Comparison of ENCODE assay signal across 23 cellular contexts in the genomic region with DNA sequence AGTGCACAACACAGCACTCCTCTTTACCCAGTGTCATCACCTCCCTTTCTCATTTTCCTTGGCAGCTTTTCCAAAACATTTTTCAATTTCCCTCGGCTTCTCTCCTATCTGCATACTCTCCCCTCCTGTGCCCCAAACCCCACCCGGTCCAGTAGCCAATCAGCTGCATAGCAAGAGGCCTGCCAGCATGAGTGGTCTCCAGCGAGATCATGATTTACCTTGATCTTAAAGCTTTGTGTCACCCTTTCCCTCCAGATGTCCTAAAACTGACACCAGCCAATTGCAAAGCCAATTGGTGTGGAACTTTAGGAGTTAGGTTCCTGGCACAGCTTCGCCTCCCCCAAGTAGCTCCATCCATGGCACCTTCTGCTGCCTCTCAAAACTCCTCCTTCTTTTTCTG.
"Had no signal": no experiment of that assay in that cellular context is flagged by ENCODE, and none has a peak within 500 bp of the region (broad histone marks: within the 10 kb centered on the region; RNA-seq: fewer than 3 reads in every experiment).

No MANE protein-coding gene starts in this region.

- H3K4me3 Mint-ChIP-seq: mesothelial cell of epicardium; natural killer cell; nephron progenitor cell; neural progenitor cell; stimulated activated naive B cell treated with anti-CD40 and anti-IgM and Interleukin-4, amounts not matched to agents 10 μg/mL and 1 μg/mL and 100 μg/mL, for 72 hours; stimulated activated naive CD8-positive, alpha-beta T cell treated with anti-CD3 and anti-CD28 coated beads, Interleukin-15, Interleukin-2, amounts not matched to agents 100 ng/mL and 50 ng/mL, for 24 hours had no signal

- H3K27ac Mint-ChIP-seq: mesothelial cell of epicardium; naive B cell; natural killer cell; nephron progenitor cell; progenitor cell of endocrine pancreas; stimulated activated naive B cell treated with anti-CD40 and anti-IgM and Interleukin-4, amounts not matched to agents 10 μg/mL and 1 μg/mL and 100 μg/mL, for 72 hours; stimulated activated naive CD8-positive, alpha-beta T cell treated with anti-CD3 and anti-CD28 coated beads, Interleukin-15, Interleukin-2, amounts not matched to agents 100 ng/mL and 50 ng/mL, for 24 hours had no signal

- H3K9me3 Mint-ChIP-seq: natural killer cell had no signal

- ATAC-seq: left colon; natural killer cell; right lobe of liver; stimulated activated naive B cell treated with anti-CD40 and anti-IgM and Interleukin-4, amounts not matched to agents 10 μg/mL and 1 μg/mL and 100 μg/mL, for 72 hours; upper lobe of right lung had no signal

- H3K36me3 Mint-ChIP-seq: mesothelial cell of epicardium; natural killer cell; neural progenitor cell; stimulated activated naive B cell treated with anti-CD40 and anti-IgM and Interleukin-4, amounts not matched to agents 10 μg/mL and 1 μg/mL and 100 μg/mL, for 72 hours had no signal

- H3K27me3 Mint-ChIP-seq: stimulated activated naive CD8-positive, alpha-beta T cell treated with anti-CD3 and anti-CD28 coated beads, Interleukin-15, Interleukin-2, amounts not matched to agents 100 ng/mL and 50 ng/mL, for 24 hours had no signal

- H3K4me1 Mint-ChIP-seq: naive B cell; natural killer cell; stimulated activated naive B cell treated with anti-CD40 and anti-IgM and Interleukin-4, amounts not matched to agents 10 μg/mL and 1 μg/mL and 100 μg/mL, for 72 hours had no signal

- DNase-seq: heart right ventricle; kidney glomerular epithelial cell; left colon; left ventricle myocardium inferior; mesendoderm; naive B cell; natural killer cell; nephron progenitor cell; occipital lobe; ovary; right lobe of liver; stimulated activated CD4-positive, alpha-beta T cell treated with anti-CD3 and anti-CD28 coated beads, Interleukin-12 subunit alpha, Interleukin-12 subunit beta, amount 100 ng/mL, for 4 hours; stimulated activated CD4-positive, alpha-beta T cell treated with anti-CD3 and anti-CD28 coated beads, Interleukin-15, amount 100 ng/mL, for 24 hours; stimulated activated CD4-positive, alpha-beta T cell treated with anti-CD3 and anti-CD28 coated beads, Interleukin-2, amount 100 ng/mL, for 24 hours; stimulated activated CD4-positive, alpha-beta T cell treated with anti-CD3 and anti-CD28 coated beads, Interleukin-4, amount 100 ng/mL, for 1 hour; stimulated activated naive B cell treated with anti-CD40 and anti-IgM and Interleukin-4, amounts not matched to agents 10 μg/mL and 1 μg/mL and 100 μg/mL, for 72 hours; substantia nigra; transverse colon; upper lobe of right lung had no signal
